Comparison of ENCODE assay signal across 9 cellular contexts in genomic region chr20:21396045-21396893, GRCh38. TPM values are rescaled to one million over a fixed set of nuclear protein-coding genes. Genes with fewer than 3 reads are reported as not detected.
DNase-seq lines count a peak whose midpoint lies in the region; ATAC-seq lines count a peak whose summit lies in the region.
"Had no signal": no experiment of that assay in that cellular context is flagged by ENCODE, and none has a peak within 500 bp of the region (broad histone marks: within the 10 kb centered on the region; RNA-seq: fewer than 3 reads in every experiment).

No MANE protein-coding gene starts in this region.

- peaks cover 7% of the 10 kb centered on the region for H3K36me3 ChIP-seq in BLaER1

- ATAC-seq in HG03354 (IDR thresholded peaks at IDR 0.05; ENCODE audit: poor library complexity, severe bottlenecking, unreplicated experiment) (peak; percentile 24), naive B cell (ENCODE audit: low read depth in 2 of 2) (peak; percentile 27 to 28), HG03196 (IDR thresholded peaks at IDR 0.05; ENCODE audit: unreplicated experiment) (no peak)
- ATAC-seq in activated naive CD4-positive, alpha-beta T cell treated with anti-CD3 and anti-CD28 coated beads, Interleukin-2, amount 50 U/mL, for 72 hours, result peak; percentile 7 to 36

- no peaks in the 10 kb centered on the region for H4K20me1 ChIP-seq in BLaER1

- H3K4me1 ChIP-seq in BLaER1, result no peaks in the 10 kb centered on the region

- peak overlapping the region; percentile 25; the same call in 1 of the 2 replicates for H3K4me3 ChIP-seq in BLaER1

- no peak for DNase-seq in activated naive CD4-positive, alpha-beta T cell treated with anti-CD3 and anti-CD28 coated beads, Interleukin-2, amount 50 U/mL, for 72 hours (ENCODE audit: low spot score in 2 of 2)
- peak; percentile 11 for DNase-seq in naive B cell
- DNase-seq in NCI-H446 (lab: John Stamatoyannopoulos, UW), result no peak
- no peak for DNase-seq in stimulated activated CD8-positive, alpha-beta memory T cell treated with anti-CD3 and anti-CD28 coated beads, Interleukin-4, amount 100 ng/mL, for 48 hours
- no peak for DNase-seq in NCI-H146 treated with DMSO at 0.1 percent for 48 hours (lab: John Stamatoyannopoulos, UW; ENCODE audit: unreplicated experiment)
- DNase-seq: NCI-H1694 treated with DMSO at 0.1 percent for 48 hours had no signal

- H3K4me3 Mint-ChIP-seq in naive B cell, result peak overlapping the region in 4 of 8 donors; percentile 51 to 74 (median 70)

- H3K4me1 Mint-ChIP-seq in naive B cell, result peaks cover 9 to 20% (median 15%) of the 10 kb centered on the region in 3 donors

- peaks cover 30% of the 10 kb centered on the region for H3K9me3 ChIP-seq in BLaER1

- no peak overlapping the region for H3K27ac Mint-ChIP-seq in activated naive CD4-positive, alpha-beta T cell treated with anti-CD3 and anti-CD28 coated beads, Interleukin-2, amount 50 U/mL, for 72 hours
- H3K27ac Mint-ChIP-seq in naive B cell, result no peak overlapping the region

- H3K36me3 Mint-ChIP-seq in activated naive CD4-positive, alpha-beta T cell treated with anti-CD3 and anti-CD28 coated beads, Interleukin-2, amount 50 U/mL, for 72 hours, result peaks cover 15 to 21% of the 10 kb centered on the region in 2 donors
- H3K36me3 Mint-ChIP-seq in naive B cell, result peaks cover 0 to 8% of the 10 kb centered on the region in 2 donors

- H3K27me3 Mint-ChIP-seq in naive B cell, result peaks cover 54 to 64% (median 56%) of the 10 kb centered on the region in 3 donors

- no peak overlapping the region for H3K9ac ChIP-seq in BLaER1

- H3K9me3 Mint-ChIP-seq in activated naive CD4-positive, alpha-beta T cell treated with anti-CD3 and anti-CD28 coated beads, Interleukin-2, amount 50 U/mL, for 72 hours, result no peaks in the 10 kb centered on the region
- peaks cover 0 to 13% (median 6%) of the 10 kb centered on the region in 7 donors for H3K9me3 Mint-ChIP-seq in naive B cell

- no peak overlapping the region for H3K27ac ChIP-seq in BLaER1

- no peak overlapping the region for H3K4me2 ChIP-seq in BLaER1

- H3K27me3 ChIP-seq in BLaER1, result peaks cover 35% of the 10 kb centered on the region

RNA-seq across cellular contexts. Expression of gene NKX2-4, which starts 1.1 kb away (rescaled TPM):
- total RNA-seq in activated naive CD4-positive, alpha-beta T cell treated with anti-CD3 and anti-CD28 coated beads, Interleukin-2, amount 50 U/mL, for 72 hours, result not detected
- not detected for polyA plus RNA-seq in naive B cell (ENCODE audit: low read depth in 6 of 6)
